Comparison of ENCODE assay signal across 8 cellular contexts in the genomic region with DNA sequence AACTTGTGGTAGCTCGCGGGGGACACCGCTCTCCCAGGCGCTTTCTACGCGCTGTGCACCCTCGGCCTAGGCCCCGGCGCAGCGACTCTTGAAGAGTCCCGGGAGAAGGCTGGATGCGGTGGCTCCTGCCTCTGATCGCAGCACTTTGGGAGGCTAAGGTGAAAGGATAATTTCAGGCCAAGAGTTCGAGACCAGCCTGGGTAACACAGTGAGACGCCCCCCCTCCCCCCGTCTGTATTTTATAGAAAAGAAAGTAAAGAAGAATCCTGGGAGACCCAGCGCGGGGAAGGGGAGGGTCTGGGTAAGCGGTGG. TPM values are rescaled to one million over a fixed set of nuclear protein-coding genes. Genes with fewer than 3 reads are reported as not detected.
DNase-seq lines count a peak whose midpoint lies in the region; ATAC-seq and TF ChIP-seq lines count a peak whose summit lies in the region.

No MANE protein-coding gene starts in this region.

- peaks cover 28% of the 10 kb centered on the region for H3K27me3 Mint-ChIP-seq in central memory CD8-positive, alpha-beta T cell

- H3K4me3 ChIP-seq in mucosa of descending colon, result peak overlapping the region; percentile 14
- peak overlapping the region; percentile 36 to 43 for H3K4me3 ChIP-seq in uterus

- no peak overlapping the region for H3K27ac ChIP-seq in uterus

- H3K9me3 ChIP-seq in mucosa of descending colon, result no peaks in the 10 kb centered on the region
- H3K9me3 ChIP-seq in uterus, result no peaks in the 10 kb centered on the region

- H3K4me1 Mint-ChIP-seq in central memory CD8-positive, alpha-beta T cell, result peaks cover 18% of the 10 kb centered on the region

- peak overlapping the region; percentile 61 for H3K4me3 Mint-ChIP-seq in central memory CD8-positive, alpha-beta T cell

- H3K9me3 Mint-ChIP-seq in central memory CD8-positive, alpha-beta T cell, result no peaks in the 10 kb centered on the region

- no peak for TF ChIP-seq POLR2A in uterus (IDR thresholded peaks at IDR 0.05)

- TF ChIP-seq CTCF in mucosa of descending colon (IDR thresholded peaks at IDR 0.05) (no peak), uterus (IDR thresholded peaks at IDR 0.05) (no peak)

- H3K27ac Mint-ChIP-seq in central memory CD8-positive, alpha-beta T cell (ENCODE audit: low read depth), result no peak overlapping the region

- peak; percentile 41 for ATAC-seq in Right ventricle myocardium inferior
- no peak for ATAC-seq in left cardiac atrium
- ATAC-seq in central memory CD8-positive, alpha-beta T cell (replicated peaks; ENCODE audit: extremely low read depth, poor library complexity, severe bottlenecking), result peak; percentile 31
- no peak for ATAC-seq in mucosa of descending colon
- ATAC-seq in HG03571 (IDR thresholded peaks at IDR 0.05; ENCODE audit: unreplicated experiment), result no peak
- ATAC-seq in HG03135 (IDR thresholded peaks at IDR 0.05; ENCODE audit: unreplicated experiment), result no peak

- DNase-seq in Right ventricle myocardium inferior (ENCODE audit: missing footprints) (no peak), left cardiac atrium (no peak), mucosa of descending colon (no peak), uterus (no peak), HEK293T (ENCODE audit: extremely low spot score) (no peak)
- DNase-seq in central memory CD8-positive, alpha-beta T cell (ENCODE audit: low spot score in 2 of 2), result no peak

- H3K36me3 ChIP-seq in mucosa of descending colon (ENCODE audit: low read depth) (no peaks in the 10 kb centered on the region), uterus (no peaks in the 10 kb centered on the region)

- peaks cover 11% of the 10 kb centered on the region for H3K4me1 ChIP-seq in mucosa of descending colon (ENCODE audit: low read depth)
- peaks cover 0 to 8% of the 10 kb centered on the region in 2 donors for H3K4me1 ChIP-seq in uterus

- intact Hi-C loops in Right ventricle myocardium inferior (cut with DNase I), result no loop called here
- intact Hi-C loops in left cardiac atrium (cut with DNase I), result loop anchor here in 1 of 2 donors (10.0 kb wide), 1 partner anchor 100 kb away; a partner anchor contains a TSS
- intact Hi-C loops in mucosa of descending colon (cut with DNase I, micrococcal nuclease), result no loop called here
- intact Hi-C loops in uterus (cut with DNase I; ENCODE audit: low total_unique reads), result no loop called here

- no peaks in the 10 kb centered on the region for H3K27me3 ChIP-seq in uterus

- H3K36me3 Mint-ChIP-seq in central memory CD8-positive, alpha-beta T cell (ENCODE audit: insufficient read depth), result no peaks in the 10 kb centered on the region

- POLR2A ChIA-PET in HEK293T (lab: Yijun Ruan, JAX), result no interaction called here

- CTCF ChIA-PET in HEK293T (lab: Yijun Ruan, JAX), result interaction anchor here (1.2 kb wide), 1 partner anchor 10 kb away, joined by 3 read pairs; no protein-coding TSS in a partner anchor

TF ChIP-seq in HEK293T, 16 proteins besides CTCF, POLR2A, EP300 and RAD21:
- no peak for TF ChIP-seq LEF1 (IDR thresholded peaks at IDR 0.05; ENCODE audit: borderline replicate concordance)
- TF ChIP-seq FOXM1 (IDR thresholded peaks at IDR 0.05; ENCODE audit: borderline replicate concordance), result no peak
- no peak for TF ChIP-seq CTBP1 (IDR thresholded peaks at IDR 0.05; ENCODE audit: borderline replicate concordance)
- no peak for TF ChIP-seq FOXA1 (IDR thresholded peaks at IDR 0.05)
- TF ChIP-seq FOXK2 (IDR thresholded peaks at IDR 0.05), result no peak
- no peak for TF ChIP-seq ARNT (IDR thresholded peaks at IDR 0.05)
- no peak for TF ChIP-seq BHLHE40 (IDR thresholded peaks at IDR 0.05; ENCODE audit: borderline replicate concordance)

RNA-seq across cellular contexts. Expression of a gene that starts 0.4 kb away (rescaled TPM):
- 3.4 TPM for total RNA-seq in Right ventricle myocardium inferior
- 1 to 10 TPM; 5.0 to 8.2 TPM for total RNA-seq in left cardiac atrium
- 1 to 10 TPM; 2.8 to 8.6 (median 4.3) TPM for total RNA-seq in mucosa of descending colon
- 10 to 100 TPM in 1 of 4 donors, 1 to 10 TPM in 2, not detected in 1; 2.6 to 19.1 (median 6.2) TPM for total RNA-seq in uterus

RNA-seq across cellular contexts. Expression of a gene that starts 39.8 kb away (rescaled TPM):
- total RNA-seq in Right ventricle myocardium inferior (64.1 TPM), left cardiac atrium (10 to 100 TPM; 52.3 to 60.3 TPM), mucosa of descending colon (10 to 100 TPM; 29.2 to 39.7 (median 35.4) TPM), uterus (100 to 1,000 TPM in 1 of 4 donors, 10 to 100 TPM in 3; 40.9 to 110 (median 57.8) TPM)

Comparison
In these comparisons a context has a peak if more than half of its experiments do, and no peak if none do; other contexts are left out.
1. ATAC-seq: peak in Right ventricle myocardium inferior (single experiment) and central memory CD8-positive, alpha-beta T cell (single experiment); none in left cardiac atrium (0 of 2), mucosa of descending colon (single experiment), HG03571 (single experiment) and HG03135 (single experiment).